21 cellular contexts compared by ENCODE assay signal in the genomic region with DNA sequence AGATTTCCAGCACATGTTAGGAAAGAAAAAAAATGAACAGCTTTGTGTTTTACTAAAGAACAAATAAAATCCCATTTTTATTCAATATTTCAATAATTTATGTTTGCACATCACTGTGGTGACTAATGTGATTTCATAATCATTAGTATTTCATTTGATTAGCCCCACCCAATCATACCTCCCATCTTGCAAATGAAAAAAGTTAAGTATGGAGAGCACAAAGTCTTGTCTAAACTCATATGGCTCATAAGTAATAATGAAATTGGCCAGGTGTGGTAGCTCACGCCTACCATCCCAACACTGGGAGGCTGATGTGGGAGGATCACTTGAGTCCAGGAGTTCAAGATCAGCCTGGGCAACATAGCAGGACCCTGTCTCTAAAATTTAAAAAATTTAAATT.
"Had no signal": no experiment of that assay in that cellular context is flagged by ENCODE, and none has a peak within 500 bp of the region (broad histone marks: within the 10 kb centered on the region; RNA-seq: fewer than 3 reads in every experiment).

No MANE protein-coding gene starts in this region.

- H3K36me3 ChIP-seq: pancreas, prostate gland, uterus had no signal

- H3K9me3 ChIP-seq: heart left ventricle, left ventricle myocardium inferior, pancreas, prostate gland, spleen, transverse colon, uterus had no signal

- H3K27ac Mint-ChIP-seq: memory B cell; nephron; stimulated activated effector memory CD8-positive, alpha-beta T cell treated with anti-CD3 and anti-CD28 coated beads, Interleukin-12 subunit alpha, Interleukin-12 subunit beta, amount 100 ng/mL, for 72 hours; stimulated activated naive CD8-positive, alpha-beta T cell treated with anti-CD3 and anti-CD28 coated beads, Interleukin-15, Interleukin-2, amounts not matched to agents 100 ng/mL and 50 ng/mL, for 24 hours had no signal

- H3K9me3 Mint-ChIP-seq: memory B cell; naive thymus-derived CD8-positive, alpha-beta T cell; nephron; neural crest cell; stimulated activated effector memory CD8-positive, alpha-beta T cell treated with anti-CD3 and anti-CD28 coated beads, Interleukin-12 subunit alpha, Interleukin-12 subunit beta, amount 100 ng/mL, for 72 hours; stimulated activated naive CD8-positive, alpha-beta T cell treated with anti-CD3 and anti-CD28 coated beads, Interleukin-15, Interleukin-2, amounts not matched to agents 100 ng/mL and 50 ng/mL, for 24 hours had no signal

- H3K4me3 ChIP-seq: heart left ventricle, left ventricle myocardium inferior, lung, pancreas, prostate gland, spleen, transverse colon, uterus had no signal

- H3K27me3 ChIP-seq: heart left ventricle, pancreas, spleen, transverse colon, uterus had no signal

- H3K4me1 ChIP-seq: prostate gland, uterus had no signal

- H3K27ac ChIP-seq: heart left ventricle, left ventricle myocardium inferior, pancreas, prostate gland, transverse colon, uterus had no signal

- H3K4me3 Mint-ChIP-seq: memory B cell; stimulated activated effector memory CD8-positive, alpha-beta T cell treated with anti-CD3 and anti-CD28 coated beads, Interleukin-12 subunit alpha, Interleukin-12 subunit beta, amount 100 ng/mL, for 72 hours; stimulated activated naive CD8-positive, alpha-beta T cell treated with anti-CD3 and anti-CD28 coated beads, Interleukin-15, Interleukin-2, amounts not matched to agents 100 ng/mL and 50 ng/mL, for 24 hours had no signal

- H3K27me3 Mint-ChIP-seq: memory B cell; naive thymus-derived CD8-positive, alpha-beta T cell; stimulated activated naive CD8-positive, alpha-beta T cell treated with anti-CD3 and anti-CD28 coated beads, Interleukin-15, Interleukin-2, amounts not matched to agents 100 ng/mL and 50 ng/mL, for 24 hours had no signal

- DNase-seq: heart left ventricle; islet precursor cell; left ventricle myocardium inferior; naive thymus-derived CD8-positive, alpha-beta T cell; pancreas; posterior cingulate gyrus; retina; right cardiac atrium; small intestine; spleen; stimulated activated CD4-positive, alpha-beta T cell treated with anti-CD3 and anti-CD28 coated beads, Interleukin-4, amount 100 ng/mL, for 24 hours; stimulated activated naive CD4-positive, alpha-beta T cell; transverse colon; uterus had no signal

- H3K4me1 Mint-ChIP-seq: stimulated activated effector memory CD8-positive, alpha-beta T cell treated with anti-CD3 and anti-CD28 coated beads, Interleukin-12 subunit alpha, Interleukin-12 subunit beta, amount 100 ng/mL, for 72 hours had no signal
